In the genomic region with DNA sequence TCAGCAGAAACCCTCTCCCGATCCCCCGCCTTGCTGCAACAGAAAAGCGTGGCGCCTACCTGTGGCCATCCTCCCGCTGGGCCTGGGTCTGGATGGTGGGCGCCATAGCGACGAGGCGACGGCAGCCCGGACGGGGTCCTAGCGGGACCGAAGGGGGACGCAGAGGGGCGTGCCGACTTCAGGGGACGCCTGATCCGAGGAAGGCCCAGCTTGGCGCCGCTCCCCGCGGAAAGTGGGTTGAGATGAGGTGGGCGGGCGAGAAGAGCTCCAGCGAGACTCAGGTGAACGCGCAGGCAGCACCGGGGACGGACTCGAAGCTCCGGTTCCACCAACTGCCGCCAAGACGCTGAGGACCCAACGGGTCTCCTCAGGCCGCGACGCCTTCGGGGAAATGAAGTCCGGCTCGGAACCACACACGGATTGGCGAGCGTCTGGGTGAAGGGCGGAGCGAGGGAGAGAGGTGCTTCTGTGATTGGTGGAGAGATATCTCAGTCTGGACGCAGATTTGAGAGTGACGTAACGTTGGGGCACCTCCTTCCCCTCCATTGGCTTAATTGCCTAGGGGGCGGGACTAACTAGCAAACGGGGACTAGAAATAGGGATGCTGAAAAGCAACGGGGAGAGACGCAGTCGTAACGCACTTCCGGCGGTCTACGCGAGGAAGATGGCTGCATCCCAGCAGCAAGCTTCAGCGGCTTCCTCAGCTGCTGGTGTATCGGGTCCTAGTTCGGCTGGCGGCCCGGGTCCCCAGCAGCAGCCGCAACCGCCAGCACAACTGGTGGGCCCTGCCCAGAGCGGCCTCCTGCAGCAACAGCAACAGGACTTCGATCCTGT, we compare ENCODE assay signal across 8 cellular contexts. TPM values are rescaled to one million over a fixed set of nuclear protein-coding genes. Genes with fewer than 3 reads are reported as not detected.
DNase-seq lines count a peak whose midpoint lies in the region; ATAC-seq and TF ChIP-seq lines count a peak whose summit lies in the region.

A gene with protein sequence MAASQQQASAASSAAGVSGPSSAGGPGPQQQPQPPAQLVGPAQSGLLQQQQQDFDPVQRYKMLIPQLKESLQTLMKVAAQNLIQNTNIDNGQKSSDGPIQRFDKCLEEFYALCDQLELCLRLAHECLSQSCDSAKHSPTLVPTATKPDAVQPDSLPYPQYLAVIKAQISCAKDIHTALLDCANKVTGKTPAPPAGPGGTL (plus strand): TSS at position 620 of the 834 bp plus-strand sequence. CDS start 45 bp downstream, at position 665.
A gene (minus strand): TSS at position 348 of the 834 bp plus-strand sequence. CDS start 242 bp downstream, at position 106.

- peaks cover 7% of the 10 kb centered on the region for H3K36me3 Mint-ChIP-seq in T-helper 17 cell (ENCODE audit: low read depth)
- peaks cover 18% of the 10 kb centered on the region for H3K36me3 Mint-ChIP-seq in progenitor cell of endocrine pancreas (ENCODE audit: insufficient read depth)

- ATAC-seq in HG02885 (IDR thresholded peaks at IDR 0.05; ENCODE audit: poor library complexity, unreplicated experiment): peak; percentile 95
- ATAC-seq in T-helper 17 cell: peak; percentile 92

- H3K27me3 Mint-ChIP-seq in T-helper 17 cell (no peaks in the 10 kb centered on the region), progenitor cell of endocrine pancreas (no peaks in the 10 kb centered on the region)

- H3K4me3 Mint-ChIP-seq in T-helper 17 cell (peak within 1 kb of the TSS; percentile 98), progenitor cell of endocrine pancreas (ENCODE audit: low read depth) (peak within 1 kb of the TSS; percentile 97)

- H3K9me3 Mint-ChIP-seq in progenitor cell of endocrine pancreas (ENCODE audit: low read depth): no peaks in the 10 kb centered on the region

- H3K4me3 ChIP-seq in left ventricle myocardium inferior: peak within 1 kb of the TSS; percentile 99

- peaks cover 33% of the 10 kb centered on the region for H3K4me1 Mint-ChIP-seq in T-helper 17 cell
- H3K4me1 Mint-ChIP-seq in progenitor cell of endocrine pancreas (ENCODE audit: low read depth): peaks cover 18% of the 10 kb centered on the region

- peak; percentile 99 for DNase-seq in NCI-H1694 treated with DMSO at 0.1 percent for 48 hours (lab: John Stamatoyannopoulos, UW)
- DNase-seq in T-helper 17 cell: peak; percentile 87 to 95 (median 88)
- DNase-seq in amygdala (lab: John Stamatoyannopoulos, UW): peak; percentile 75 to 99 (median 97)
- DNase-seq in left ventricle myocardium inferior: peak; percentile 96
- peak; percentile 90 for DNase-seq in progenitor cell of endocrine pancreas (ENCODE audit: low spot score, unreplicated experiment)
- peak; percentile 99 for DNase-seq in ureter (ENCODE audit: low spot score)

- no peaks in the 10 kb centered on the region for H3K27me3 ChIP-seq in left ventricle myocardium inferior (ENCODE audit: low read depth)

- peak within 1 kb of the TSS; percentile 98 for H3K27ac ChIP-seq in left ventricle myocardium inferior (replicated peaks)

- peaks cover 69% of the 10 kb centered on the region for H3K36me3 ChIP-seq in left ventricle myocardium inferior

- peaks cover 38% of the 10 kb centered on the region for H3K4me1 ChIP-seq in left ventricle myocardium inferior

- TF ChIP-seq CTCF in left ventricle myocardium inferior (IDR thresholded peaks at IDR 0.05; ENCODE audit: borderline replicate concordance) (no peak), progenitor cell of endocrine pancreas (IDR thresholded peaks at IDR 0.05; ENCODE audit: unreplicated experiment) (no peak)

- intact Hi-C loops in left ventricle myocardium inferior (cut with micrococcal nuclease): no loop called here

- peak; percentile 97 for TF ChIP-seq POLR2A in GM15510 (IDR thresholded peaks at IDR 0.05; ENCODE audit: borderline replicate concordance, extremely low read depth, insufficient read length)

- H3K27ac Mint-ChIP-seq in T-helper 17 cell (peak within 1 kb of the TSS; percentile 97), progenitor cell of endocrine pancreas (peak within 1 kb of the TSS; percentile 99)

- no peaks in the 10 kb centered on the region for H3K9me3 ChIP-seq in T-helper 17 cell (ENCODE audit: control insufficient read depth, low read length, poor library complexity, severe bottlenecking)
- no peaks in the 10 kb centered on the region for H3K9me3 ChIP-seq in left ventricle myocardium inferior (replicated peaks)

RNA-seq across cellular contexts. Expression of the first gene that starts in this region (rescaled TPM):
- 10 to 100 TPM; 43.4 to 43.6 TPM for total RNA-seq in T-helper 17 cell
- 25.7 TPM for total RNA-seq in left ventricle myocardium inferior
- total RNA-seq in progenitor cell of endocrine pancreas: 36.3 and 39.0 TPM in 2 replicates
- 51.8 TPM for total RNA-seq in ureter

RNA-seq across cellular contexts. Expression of the second gene that starts in this region (rescaled TPM):
- total RNA-seq in T-helper 17 cell: 100 to 1,000 TPM; 113 to 127 TPM
- 33.2 TPM for total RNA-seq in left ventricle myocardium inferior
- 49.4 and 49.5 TPM in 2 replicates for total RNA-seq in progenitor cell of endocrine pancreas
- total RNA-seq in ureter: 36.9 TPM

Comparison
In these comparisons a context has a peak if more than half of its experiments do, and no peak if none do; other contexts are left out.
1. Peak in every context shown above with its lines: DNase-seq, ATAC-seq, H3K4me3 ChIP-seq and H3K27ac ChIP-seq.